Comparison of ENCODE assay signal across 9 cellular contexts in the genomic region with DNA sequence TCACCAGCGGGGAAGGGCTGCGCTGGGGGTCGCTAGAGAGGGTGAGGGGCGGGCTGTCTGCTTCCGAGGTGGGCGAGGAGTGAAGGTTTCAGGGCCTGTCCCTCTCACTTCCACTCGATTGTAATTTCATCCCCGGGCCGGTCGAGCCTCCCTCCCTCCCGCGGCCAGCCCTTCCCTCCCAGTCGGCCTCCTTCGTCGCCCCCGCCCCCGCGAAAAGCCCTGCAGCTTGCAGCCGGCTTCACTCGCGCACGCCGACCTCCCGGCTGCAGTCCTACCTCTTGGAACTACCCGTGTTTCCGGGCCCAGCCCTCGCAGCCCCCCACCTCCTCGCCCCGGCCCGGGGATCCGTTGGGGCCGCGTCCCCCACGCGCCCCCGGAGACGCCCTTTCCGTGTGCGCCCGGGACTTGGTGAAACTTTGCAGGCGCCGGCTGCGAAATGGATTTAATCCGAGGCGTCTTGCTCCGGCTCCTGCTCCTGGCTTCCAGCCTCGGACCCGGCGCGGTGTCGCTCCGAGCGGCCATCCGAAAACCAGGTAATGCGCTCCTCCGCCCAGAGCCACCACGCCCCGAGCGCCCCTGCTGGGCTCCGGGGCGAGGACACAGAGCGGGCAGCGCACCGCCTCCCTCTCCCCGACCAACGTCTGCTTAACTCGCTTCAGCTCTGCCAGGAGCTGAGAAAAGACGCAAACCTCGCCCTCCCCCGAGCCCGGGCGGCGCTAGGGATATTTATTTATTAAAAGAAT. TPM values are rescaled to one million over a fixed set of nuclear protein-coding genes. Genes with fewer than 3 reads are reported as not detected.
DNase-seq lines count a peak whose midpoint lies in the region; ATAC-seq and TF ChIP-seq lines count a peak whose summit lies in the region.
"Had no signal": no experiment of that assay in that cellular context is flagged by ENCODE, and none has a peak within 500 bp of the region (broad histone marks: within the 10 kb centered on the region; RNA-seq: fewer than 3 reads in every experiment).

A gene (plus strand): TSS at position 241 of the 743 bp plus-strand sequence. CDS start 196 bp downstream, at position 437.

- POLR2A ChIA-PET in Panc1 (lab: Charles Lee) = no interaction called here

- H4K20me1 ChIP-seq in neural progenitor cell (ENCODE audit: low read depth) = peaks cover 19% of the 10 kb centered on the region

- H3K79me2 ChIP-seq in neural progenitor cell (ENCODE audit: low read depth) = no peaks in the 10 kb centered on the region

- H3K9ac ChIP-seq in neural progenitor cell = no peak within 1 kb of the TSS

- peaks cover 18% of the 10 kb centered on the region for H3K27me3 Mint-ChIP-seq in neural progenitor cell (ENCODE audit: insufficient read depth, low read depth)

- H3K27me3 ChIP-seq in Panc1 (ENCODE audit: control insufficient read depth, insufficient read depth, low read length) (peaks cover 29% of the 10 kb centered on the region), esophagus (ENCODE audit: control insufficient read depth in 1 of 2, insufficient read depth in 2 of 2, low read length in 2 of 2) (peaks cover 0 to 9% of the 10 kb centered on the region in 2 donors), neural progenitor cell (peaks cover 100% of the 10 kb centered on the region)

- ATAC-seq in Panc1 = peak; percentile 93
- no peak for ATAC-seq in GM21447 (IDR thresholded peaks at IDR 0.05; ENCODE audit: unreplicated experiment)
- ATAC-seq in HG03025 (IDR thresholded peaks at IDR 0.05; ENCODE audit: low FRiP score, unreplicated experiment) = no peak

- peak within 1 kb of the TSS; percentile 90 for H3K4me2 ChIP-seq in neural progenitor cell

- no TSS peak for BruUV-seq in Panc1 (replicated peaks; lab: Mats Ljungman, UMichigan)

- peaks cover 29% of the 10 kb centered on the region for H3F3A ChIP-seq in neural progenitor cell (ENCODE audit: low read depth)

- TF ChIP-seq CTCF in Panc1 (IDR thresholded peaks at IDR 0.05) (peak; percentile 37), neural progenitor cell (IDR thresholded peaks at IDR 0.05) (peak; percentile 32)

- H3K4me1 Mint-ChIP-seq in neural progenitor cell = peaks cover 28% of the 10 kb centered on the region

- intact Hi-C loops in Panc1 (cut with micrococcal nuclease; ENCODE audit: unreplicated experiment) = no loop called here

- DNase-seq in NCI-H2196 (lab: John Stamatoyannopoulos, UW; ENCODE audit: unreplicated experiment) (peak; percentile 20), NCI-H2196 treated with DMSO at 0.1 percent for 48 hours (lab: John Stamatoyannopoulos, UW; ENCODE audit: unreplicated experiment) (no peak), Panc1 (ENCODE audit: low read depth, low spot score) (no peak), neural progenitor cell (ENCODE audit: low spot score) (peak; percentile 84), SW480 (ENCODE audit: low spot score) (no peak)

- H3K4me3 ChIP-seq in Panc1 (ENCODE audit: low read depth in 2 of 2, low read length in 2 of 2) (peak within 1 kb of the TSS; percentile 41 to 57), esophagus (ENCODE audit: low read depth in 1 of 2, low read length in 2 of 2) (peak within 1 kb of the TSS; percentile 19 to 44), neural progenitor cell (peak within 1 kb of the TSS; percentile 59)

- peak within 1 kb of the TSS; percentile 95 for H3K4me3 Mint-ChIP-seq in neural progenitor cell

- in situ Hi-C loops in Panc1 (cut with HindIII; ENCODE audit: low pct_unique_long_range_greater_than_20kb, low sequenced_read_pairs) = no loop called here

- peak within 1 kb of the TSS; percentile 72 for H2AFZ ChIP-seq in neural progenitor cell (replicated peaks)

- peak within 1 kb of the TSS; percentile 76 for H3K27ac Mint-ChIP-seq in neural progenitor cell

- no peaks in the 10 kb centered on the region for H3K9me3 ChIP-seq in Panc1 (ENCODE audit: control insufficient read depth, insufficient read depth, low read depth, low read length)
- H3K9me3 ChIP-seq in esophagus (ENCODE audit: control insufficient read depth in 2 of 2, insufficient read depth in 1 of 2, low read depth in 1 of 2, low read length in 1 of 2) = no peaks in the 10 kb centered on the region
- H3K9me3 ChIP-seq in neural progenitor cell (ENCODE audit: low read depth) = no peaks in the 10 kb centered on the region

- H3K4me1 ChIP-seq in Panc1 (ENCODE audit: control insufficient read depth, insufficient read depth, low read length) (0 out of 2 replicates have a peak, but pooled peaks cover 4% of the 10 kb centered on the region), esophagus (ENCODE audit: control insufficient read depth in 2 of 2, insufficient read depth in 2 of 2, low read length in 1 of 2) (peaks cover 0 to 5% of the 10 kb centered on the region in 2 donors), neural progenitor cell (peaks cover 16% of the 10 kb centered on the region)

- CTCF ChIA-PET in Panc1 (lab: Charles Lee) = no interaction called here

- H3K36me3 Mint-ChIP-seq in neural progenitor cell = no peaks in the 10 kb centered on the region

- no peaks in the 10 kb centered on the region for H3K9me3 Mint-ChIP-seq in neural progenitor cell

- H3K36me3 ChIP-seq in Panc1 (ENCODE audit: control insufficient read depth, insufficient read depth, low read length) = no peaks in the 10 kb centered on the region
- no peaks in the 10 kb centered on the region for H3K36me3 ChIP-seq in esophagus (ENCODE audit: control insufficient read depth in 2 of 2, insufficient read depth in 2 of 2, low read length in 1 of 2)
- H3K36me3 ChIP-seq in neural progenitor cell = no peaks in the 10 kb centered on the region

- 1% methylated on average over 65 to 73 of the region's 73 CpGs for WGBS in esophagus, 2 donors

- H3K27ac ChIP-seq in Panc1 (ENCODE audit: low read length) (no peak within 1 kb of the TSS), esophagus (ENCODE audit: low read depth in 2 of 2, low read length in 1 of 2) (no peak within 1 kb of the TSS), neural progenitor cell (no peak within 1 kb of the TSS)

RNA-seq across cellular contexts. Expression of the gene that starts here (rescaled TPM):
- total RNA-seq in Panc1 (2021; ENCODE audit: unreplicated experiment) = 14.8 TPM
- 8.1 TPM for polyA plus RNA-seq in Panc1 (2012; ENCODE audit: insufficient read length)
- polyA plus RNA-seq in esophagus = under 1 TPM; 0.53 to 0.82 TPM
- 0.15 and 0.69 TPM in 2 replicates for total RNA-seq in neural progenitor cell (ENCODE audit: low replicate concordance)
- total RNA-seq: activated CD8-positive, alpha-beta memory T cell treated with anti-CD3 and anti-CD28 coated beads for 36 hours had no signal

Comparison
In these comparisons a context has a peak if more than half of its experiments do, and no peak if none do; other contexts are left out.
1. Peak in DNase-seq, H3K4me3 ChIP-seq and H3K4me2 ChIP-seq in neural progenitor cell; RNA of the gene not detected or under 1 TPM.